In genomic region chr1:164577291-164577690, GRCh38 we compare ENCODE assay signal across 1 cellular context.
TF ChIP-seq lines count a peak whose summit lies in the region.

No MANE protein-coding gene starts in this region.

TF ChIP-seq in GM23338, 12 proteins besides CTCF, POLR2A, EP300 and RAD21 (continued from another document):
- TF ChIP-seq CREB1 (CRISPR knock-in tag; IDR thresholded peaks at IDR 0.05; ENCODE audit: low read depth) (no peak), REST (IDR thresholded peaks at IDR 0.05; ENCODE audit: unreplicated experiment) (no peak), ZNF114 (CRISPR knock-in tag; IDR thresholded peaks at IDR 0.05) (no peak), JUNB (IDR thresholded peaks at IDR 0.05; ENCODE audit: unreplicated experiment) (no peak), POLR2AphosphoS5 (IDR thresholded peaks at IDR 0.05; ENCODE audit: low read depth) (no peak)
